In the genomic region with DNA sequence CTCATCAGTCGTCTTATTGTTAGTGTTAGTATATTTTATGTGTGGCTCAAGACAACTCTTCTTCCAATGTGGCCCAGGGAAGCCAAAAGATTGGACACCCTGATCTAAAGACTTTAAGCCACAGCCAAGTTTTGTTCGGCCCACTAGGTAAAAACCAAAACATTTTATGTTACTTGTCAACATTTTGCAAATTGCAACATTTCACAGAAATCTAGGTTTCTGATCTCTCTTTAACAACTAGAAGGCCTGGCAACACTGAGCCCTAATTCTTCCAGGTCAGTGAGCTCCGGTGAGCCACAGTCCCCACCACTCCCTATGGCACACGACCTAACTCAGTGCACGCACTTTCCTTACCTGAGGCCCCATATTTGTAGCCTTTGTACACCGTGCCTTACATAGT, we compare ENCODE assay signal across 24 cellular contexts. TPM values are rescaled to one million over a fixed set of nuclear protein-coding genes. Genes with fewer than 3 reads are reported as not detected.
DNase-seq lines count a peak whose midpoint lies in the region; TF ChIP-seq lines count a peak whose summit lies in the region.
"Had no signal": no experiment of that assay in that cellular context is flagged by ENCODE, and none has a peak within 500 bp of the region (broad histone marks: within the 10 kb centered on the region; RNA-seq: fewer than 3 reads in every experiment).

No MANE protein-coding gene starts in this region.

- BruUV-seq in mammary epithelial cell (replicated peaks; lab: Mats Ljungman, UMichigan) = no TSS peak

- no peaks in the 10 kb centered on the region for H3K9me2 ChIP-seq in GM23248 (ENCODE audit: insufficient read depth)

- peaks cover 45% of the 10 kb centered on the region for H3F3A ChIP-seq in GM23248 (ENCODE audit: insufficient read depth)

- H3K4me3 ChIP-seq in GM23248 (no peak overlapping the region), mammary epithelial cell (replicated peaks in 1 of 3; ENCODE audit: insufficient read depth in 1 of 3, low read depth in 2 of 3, low read length in 3 of 3) (no peak overlapping the region)
- H3K4me3 ChIP-seq: BLaER1 treated with 17β-estradiol and CSF1 and Interleukin-3, amounts not matched to agents 10 nM and 100 nM had no signal

- peaks cover 6% of the 10 kb centered on the region for H3K36me3 Mint-ChIP-seq in osteocyte (ENCODE audit: unreplicated experiment)

- peaks cover 75% of the 10 kb centered on the region for H3K4me1 Mint-ChIP-seq in osteocyte (ENCODE audit: unreplicated experiment)

- CTCF ChIA-PET in RWPE1 (lab: Yijun Ruan, JAX) (no interaction called here), mammary epithelial cell (lab: Charles Lee; ENCODE audit: low non-redundant PET) (no interaction called here)

- H3K27me3 ChIP-seq in GM23248 (replicated peaks; ENCODE audit: insufficient read depth) (no peaks in the 10 kb centered on the region), mammary epithelial cell (ENCODE audit: insufficient read depth, low read length) (no peaks in the 10 kb centered on the region)
- H3K27me3 ChIP-seq: BLaER1 treated with 17β-estradiol and CSF1 and Interleukin-3, amounts not matched to agents 10 nM and 100 nM had no signal

- H3K9ac ChIP-seq in GM23248 = no peak overlapping the region
- H3K9ac ChIP-seq in mammary epithelial cell (ENCODE audit: insufficient read depth, low read length) = no peak overlapping the region
- H3K9ac ChIP-seq: BLaER1 treated with 17β-estradiol and CSF1 and Interleukin-3, amounts not matched to agents 10 nM and 100 nM had no signal

- dilution Hi-C loops in mammary epithelial cell (cut with HindIII; ENCODE audit: low sequenced_read_pairs) = no loop called here

- H3K79me2 ChIP-seq in GM23248 (ENCODE audit: insufficient read depth) = peaks cover 96% of the 10 kb centered on the region
- peaks cover 94% of the 10 kb centered on the region for H3K79me2 ChIP-seq in mammary epithelial cell (ENCODE audit: insufficient read depth, low read length)

- no peaks in the 10 kb centered on the region for H3K9me3 Mint-ChIP-seq in osteocyte (ENCODE audit: unreplicated experiment)

- no peak overlapping the region for H3K4me3 Mint-ChIP-seq in osteocyte (ENCODE audit: unreplicated experiment)
- H3K4me3 Mint-ChIP-seq: CD4-positive, alpha-beta T cell had no signal

- TF ChIP-seq CTCF in RWPE1 (conservative IDR thresholded peaks at IDR 0.05; ENCODE audit: low read depth) (no peak), mammary epithelial cell (conservative IDR thresholded peaks at IDR 0.05 in 1 of 2, IDR thresholded peaks at IDR 0.05 in 1 of 2; ENCODE audit: extremely low read depth in 1 of 2, insufficient read depth in 1 of 2, low read depth in 1 of 2, low read length in 2 of 2) (no peak), osteocyte (IDR thresholded peaks at IDR 0.05) (no peak), GM13977 (IDR thresholded peaks at IDR 0.05; ENCODE audit: extremely low read depth, insufficient read depth, missing control alignments) (no peak)

- H3K4me1 ChIP-seq in GM23248 (ENCODE audit: insufficient read depth) (peaks cover 34% of the 10 kb centered on the region), mammary epithelial cell (ENCODE audit: insufficient read depth, low read length) (peaks cover 50% of the 10 kb centered on the region)

- H2AFZ ChIP-seq in GM23248 (no peak overlapping the region), mammary epithelial cell (ENCODE audit: low read depth, low read length) (no peak overlapping the region)

- H3K27me3 Mint-ChIP-seq in osteocyte (ENCODE audit: unreplicated experiment) = no peaks in the 10 kb centered on the region

- in situ Hi-C loops in GM23248 (cut with MboI) = no loop called here
- in situ Hi-C loops in mammary epithelial cell (cut with MboI; ENCODE audit: low sequenced_read_pairs in 2 of 2) = no loop called here
- in situ Hi-C loops in GM13977 (cut with MboI; ENCODE audit: low pct_unique_long_range_greater_than_20kb, low sequenced_read_pairs, unreplicated experiment) = no loop called here

- 97 to 98% methylated on average over 6 of the region's 6 CpGs for WGBS in GM23248 (ENCODE audit: low coverage in 1 of 2, low lambda C conversion rate in 2 of 2, missing lambda C conversion rate in 2 of 2), 2 experiments
- 61% methylated on average over 6 of the region's 6 CpGs for WGBS in mammary epithelial cell (ENCODE audit: low coverage, missing lambda C conversion rate)

- H3K36me3 ChIP-seq in GM23248 (ENCODE audit: low read depth) = no peaks in the 10 kb centered on the region
- peaks cover 2% of the 10 kb centered on the region for H3K36me3 ChIP-seq in mammary epithelial cell (ENCODE audit: insufficient read depth, low read length)
- H3K36me3 ChIP-seq: BLaER1 treated with 17β-estradiol and CSF1 and Interleukin-3, amounts not matched to agents 10 nM and 100 nM had no signal

- H3K27ac ChIP-seq in GM23248 (no peak overlapping the region; the same call in 1 of the 2 replicates), RWPE1 (peak overlapping the region; percentile 66), mammary epithelial cell (ENCODE audit: insufficient read depth, low read depth, low read length) (peak overlapping the region; percentile 87)
- H3K27ac ChIP-seq: BLaER1 treated with 17β-estradiol and CSF1 and Interleukin-3, amounts not matched to agents 10 nM and 100 nM had no signal

- H4K20me1 ChIP-seq in GM23248 (ENCODE audit: insufficient read depth) (no peaks in the 10 kb centered on the region; the same call in 1 of the 2 replicates), mammary epithelial cell (ENCODE audit: insufficient read depth, low read length) (no peaks in the 10 kb centered on the region)
- H4K20me1 ChIP-seq: BLaER1 treated with 17β-estradiol and CSF1 and Interleukin-3, amounts not matched to agents 10 nM and 100 nM had no signal

- H3K4me2 ChIP-seq in GM23248 (ENCODE audit: unreplicated experiment) (peak overlapping the region; percentile 22), mammary epithelial cell (ENCODE audit: insufficient read depth, low read depth, low read length) (peak overlapping the region; percentile 67)
- H3K4me2 ChIP-seq: BLaER1 treated with 17β-estradiol and CSF1 and Interleukin-3, amounts not matched to agents 10 nM and 100 nM had no signal

- H3K9me3 ChIP-seq in GM23248 (ENCODE audit: low read depth) (no peaks in the 10 kb centered on the region), mammary epithelial cell (replicated peaks; ENCODE audit: insufficient read depth, low read length) (no peaks in the 10 kb centered on the region)

- POLR2A ChIA-PET in RWPE1 (lab: Yijun Ruan, JAX; ENCODE audit: low non-redundant PET) = no interaction called here

- intact Hi-C loops in mammary epithelial cell (cut with micrococcal nuclease) = loop anchor here (5.0 kb wide), 2 partner anchors 120 to 270 kb away; no protein-coding TSS in a partner anchor

- H3K27ac Mint-ChIP-seq in osteocyte (ENCODE audit: unreplicated experiment) = peak overlapping the region; percentile 69
- H3K27ac Mint-ChIP-seq: CD4-positive, alpha-beta T cell had no signal

- DNase-seq in GM23248 (no peak), RWPE1 (ENCODE audit: low spot score) (no peak), mammary epithelial cell (no peak), osteocyte (ENCODE audit: extremely low spot score, unreplicated experiment) (no peak), GM13977 (ENCODE audit: low spot score) (no peak), HCEC 1CT (no peak), SIG-M5 treated with dmso at 0.1 percent for 504 hours (lab: John Stamatoyannopoulos, UW; ENCODE audit: unreplicated experiment) (no peak)
- DNase-seq in activated CD4-positive, alpha-beta T cell treated with anti-CD3 and anti-CD28 coated beads, Interleukin-2, amount 50 U/mL, for 48 hours = no peak
- DNase-seq: AML-193; CD4-positive, alpha-beta T cell; DMS53; KG1; MM.1S; NCI-H1048; NCI-H1417; NCI-H1694; NCI-H2029 treated with DMSO at 0.1 percent for 48 hours; NCI-H526; NCI-H82; NK-92 treated with Interleukin-12 subunit alpha and Interleukin-12 subunit beta, amount 100 ng/mL, for 24 hours; RPMI8226; SHP77 treated with DMSO at 0.1 percent for 48 hours; T-helper 1 cell had no signal

RNA-seq across cellular contexts. Expression of a gene that starts 24.0 kb away (rescaled TPM):
- 43.2 and 49.1 TPM in 2 replicates for total RNA-seq in GM23248 (2014; rRNA removed; shearing (Covaris generic))
- polyA plus RNA-seq in GM23248 (2016; fragmentation: Nextera tagmentation; extraction: Ambion mirVana) = 42.2 and 47.0 TPM in 2 replicates
- 10 to 100 TPM; 34.3 to 69.7 TPM for total RNA-seq in mammary epithelial cell
- 13.1 TPM for polyA plus RNA-seq in mammary epithelial cell
- polyA minus RNA-seq in mammary epithelial cell = 126 TPM
- 87.8 and 89.5 TPM in 2 replicates for total RNA-seq in osteocyte
- total RNA-seq: CD4-positive, alpha-beta T cell had no signal
